In the genomic region with DNA sequence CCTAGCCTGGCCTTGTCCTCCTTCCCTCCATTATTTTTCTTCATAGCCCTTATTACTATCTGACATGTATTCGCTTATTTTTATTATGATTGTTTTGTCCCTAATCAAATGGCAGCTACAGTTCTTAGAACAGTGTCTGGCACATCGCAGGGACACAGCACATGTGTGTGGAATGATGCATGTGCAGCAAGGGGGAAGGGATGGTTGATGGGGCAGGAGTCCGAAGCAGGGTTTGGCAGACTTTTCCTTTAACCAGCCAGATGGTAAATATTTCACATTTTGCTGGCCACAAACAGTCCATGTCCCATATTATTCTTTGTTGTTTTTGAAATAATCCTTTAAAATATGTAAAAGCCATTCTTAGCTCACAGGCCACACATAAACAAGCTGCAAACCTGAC, we compare ENCODE assay signal across 24 cellular contexts.
"Had no signal": no experiment of that assay in that cellular context is flagged by ENCODE, and none has a peak within 500 bp of the region (broad histone marks: within the 10 kb centered on the region; RNA-seq: fewer than 3 reads in every experiment).

No MANE protein-coding gene starts in this region.

- H3K4me3 ChIP-seq: left ventricle myocardium inferior, lung, mucosa of descending colon, ovary, prostate gland, sigmoid colon, spleen, tibial nerve had no signal

- H3K27me3 Mint-ChIP-seq: natural killer cell treated with Interleukin-12 subunit alpha and Interleukin-12 subunit beta and Interleukin-15 and Interleukin-18, amount 100 ng/mL, for 72 hours; stimulated activated naive CD8-positive, alpha-beta T cell treated with anti-CD3 and anti-CD28 coated beads, Interleukin-15, amount 100 ng/mL, for 72 hours; type B pancreatic cell had no signal

- H3K27ac Mint-ChIP-seq: immature natural killer cell; naive thymus-derived CD4-positive, alpha-beta T cell; type B pancreatic cell had no signal

- H3K4me3 Mint-ChIP-seq: immature natural killer cell; naive thymus-derived CD4-positive, alpha-beta T cell; stimulated activated naive CD8-positive, alpha-beta T cell treated with anti-CD3 and anti-CD28 coated beads, Interleukin-15, amount 100 ng/mL, for 72 hours; type B pancreatic cell had no signal

- ATAC-seq: left colon; mucosa of descending colon; naive thymus-derived CD4-positive, alpha-beta T cell had no signal

- H3K4me1 Mint-ChIP-seq: immature natural killer cell had no signal

- DNase-seq: hypothalamus; immature natural killer cell; kidney; left colon; left ventricle myocardium inferior; midbrain; mucosa of descending colon; naive thymus-derived CD4-positive, alpha-beta T cell; ovary; retina; right cardiac atrium; sigmoid colon; small intestine; spleen; stimulated activated CD4-positive, alpha-beta T cell treated with anti-CD3 and anti-CD28 coated beads, Interleukin-4, amount 100 ng/mL, for 24 hours; stimulated activated naive CD8-positive, alpha-beta T cell treated with anti-CD3 and anti-CD28 coated beads, Interleukin-15, amount 100 ng/mL, for 72 hours; substantia nigra had no signal

- FAIRE-seq: islet of Langerhans, kidney, small intestine had no signal

- H3K36me3 Mint-ChIP-seq: natural killer cell treated with Interleukin-12 subunit alpha and Interleukin-12 subunit beta and Interleukin-15 and Interleukin-18, amount 100 ng/mL, for 72 hours; stimulated activated effector memory CD8-positive, alpha-beta T cell treated with anti-CD3 and anti-CD28 coated beads, Interleukin-12 subunit alpha, Interleukin-12 subunit beta, amount 100 ng/mL, for 72 hours had no signal

- H3K9me3 Mint-ChIP-seq: immature natural killer cell; naive thymus-derived CD4-positive, alpha-beta T cell; natural killer cell treated with Interleukin-12 subunit alpha and Interleukin-12 subunit beta and Interleukin-15 and Interleukin-18, amount 100 ng/mL, for 72 hours; stimulated activated effector memory CD8-positive, alpha-beta T cell treated with anti-CD3 and anti-CD28 coated beads, Interleukin-12 subunit alpha, Interleukin-12 subunit beta, amount 100 ng/mL, for 72 hours; stimulated activated naive CD8-positive, alpha-beta T cell treated with anti-CD3 and anti-CD28 coated beads, Interleukin-15, amount 100 ng/mL, for 72 hours; type B pancreatic cell had no signal
